In the genomic region with DNA sequence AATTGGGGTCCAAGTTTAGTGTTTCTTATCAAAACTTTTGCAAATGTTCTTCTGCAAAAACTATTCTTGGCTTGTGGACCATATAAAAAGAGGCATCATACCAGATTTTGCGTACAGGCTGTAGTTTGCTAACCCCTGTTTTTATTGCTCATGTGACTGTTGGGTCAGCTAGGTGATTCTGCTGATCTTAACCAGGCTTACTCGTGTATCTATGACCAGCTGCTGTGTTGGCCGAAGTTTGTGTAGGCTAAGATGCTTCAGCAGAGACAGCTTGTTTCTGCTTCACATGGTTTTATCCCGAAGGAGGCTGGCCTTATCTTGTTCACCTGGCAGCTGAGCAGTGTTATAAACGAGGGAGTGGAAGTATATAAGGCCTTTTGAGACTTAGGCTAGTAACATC, we compare ENCODE assay signal across 22 cellular contexts.
"Had no signal": no experiment of that assay in that cellular context is flagged by ENCODE, and none has a peak within 500 bp of the region (broad histone marks: within the 10 kb centered on the region; RNA-seq: fewer than 3 reads in every experiment).

No MANE protein-coding gene starts in this region.

- H3K36me3 Mint-ChIP-seq: natural killer cell, WTC11 had no signal

- ATAC-seq: foreskin keratinocyte; natural killer cell; stimulated activated naive CD8-positive, alpha-beta T cell treated with anti-CD3 and anti-CD28 coated beads, Interleukin-15, amount 100 ng/mL, for 72 hours; WTC11 had no signal

- DNase-seq: activated CD4-positive, alpha-beta T cell treated with anti-CD3 and anti-CD28 coated beads, Interleukin-2, amount 50 U/mL, for 48 hours; activated naive CD4-positive, alpha-beta T cell treated with Interleukin-2 at 50 U/mL for 16 hours; activated naive CD8-positive, alpha-beta T cell treated with anti-CD3 and anti-CD28 coated beads, Interleukin-2, amount 10 ng/mL, durations not matched to agents 7 days and 5 days; activated T-cell treated with anti-CD3 and anti-CD28 coated beads, Interleukin-2, amount 50 U/mL, for 48 hours; amniotic stem cell; effector CD4-positive, alpha-beta T cell; foreskin keratinocyte; immature natural killer cell; kidney glomerular epithelial cell; left ventricle myocardium inferior; midbrain; natural killer cell; stimulated activated naive CD8-positive, alpha-beta T cell treated with anti-CD3 and anti-CD28 coated beads, Interleukin-15, amount 100 ng/mL, for 72 hours; SW 1271; transverse colon had no signal

- H3K27ac ChIP-seq: breast epithelium, foreskin keratinocyte, left ventricle myocardium inferior, suprapubic skin had no signal

- H3K27me3 Mint-ChIP-seq: activated naive CD8-positive, alpha-beta T cell treated with anti-CD3 and anti-CD28 coated beads, Interleukin-2, amount 10 ng/mL, durations not matched to agents 7 days and 5 days; dendritic cell treated with granulocyte-macrophage colony-stimulating factor and Interleukin-4, amounts not matched to agents 40 ng/mL and 50 ng/mL, for 4 days; stimulated activated naive CD8-positive, alpha-beta T cell treated with anti-CD3 and anti-CD28 coated beads, Interleukin-15, amount 100 ng/mL, for 72 hours had no signal

- H3K9me3 ChIP-seq: breast epithelium, left ventricle myocardium inferior, suprapubic skin, transverse colon had no signal

- H3K4me3 Mint-ChIP-seq: activated naive CD8-positive, alpha-beta T cell treated with anti-CD3 and anti-CD28 coated beads, Interleukin-2, amount 10 ng/mL, durations not matched to agents 7 days and 5 days; dendritic cell treated with granulocyte-macrophage colony-stimulating factor and Interleukin-4, amounts not matched to agents 40 ng/mL and 50 ng/mL, for 4 days; immature natural killer cell; natural killer cell; stimulated activated naive CD8-positive, alpha-beta T cell treated with anti-CD3 and anti-CD28 coated beads, Interleukin-15, amount 100 ng/mL, for 72 hours; WTC11 had no signal

- H3K36me3 ChIP-seq: breast epithelium, left ventricle myocardium inferior, suprapubic skin, transverse colon had no signal

- H3K27me3 ChIP-seq: breast epithelium, foreskin keratinocyte, suprapubic skin, transverse colon had no signal

- H3K4me3 ChIP-seq: breast epithelium, left ventricle myocardium inferior, suprapubic skin, transverse colon had no signal

- H3K27ac Mint-ChIP-seq: activated naive CD8-positive, alpha-beta T cell treated with anti-CD3 and anti-CD28 coated beads, Interleukin-2, amount 10 ng/mL, durations not matched to agents 7 days and 5 days; dendritic cell treated with granulocyte-macrophage colony-stimulating factor and Interleukin-4, amounts not matched to agents 40 ng/mL and 50 ng/mL, for 4 days; immature natural killer cell; natural killer cell; stimulated activated naive CD8-positive, alpha-beta T cell treated with anti-CD3 and anti-CD28 coated beads, Interleukin-15, amount 100 ng/mL, for 72 hours; WTC11 had no signal

- H3K9me3 Mint-ChIP-seq: activated naive CD8-positive, alpha-beta T cell treated with anti-CD3 and anti-CD28 coated beads, Interleukin-2, amount 10 ng/mL, durations not matched to agents 7 days and 5 days; dendritic cell treated with granulocyte-macrophage colony-stimulating factor and Interleukin-4, amounts not matched to agents 40 ng/mL and 50 ng/mL, for 4 days; immature natural killer cell; natural killer cell; stimulated activated naive CD8-positive, alpha-beta T cell treated with anti-CD3 and anti-CD28 coated beads, Interleukin-15, amount 100 ng/mL, for 72 hours; WTC11 had no signal

- FAIRE-seq: endometrium, TTC549, urothelium cell line had no signal
